Comparison of ENCODE assay signal across 24 cellular contexts in genomic region chr10:22993314-22993713, GRCh38.
DNase-seq lines count a peak whose midpoint lies in the region; ATAC-seq, FAIRE-seq and TF ChIP-seq lines count a peak whose summit lies in the region.
"Had no signal": no experiment of that assay in that cellular context is flagged by ENCODE, and none has a peak within 500 bp of the region (broad histone marks: within the 10 kb centered on the region; RNA-seq: fewer than 3 reads in every experiment).

No MANE protein-coding gene starts in this region.

- H4K8ac ChIP-seq in IMR-90 (ENCODE audit: low read depth in 2 of 2, low read length in 2 of 2): no peak overlapping the region

- no peak overlapping the region for H2AK9ac ChIP-seq in IMR-90 (replicated peaks; ENCODE audit: low read depth, low read length, poor library complexity)

- H2BK5ac ChIP-seq in IMR-90 (ENCODE audit: low read depth, low read length, poor library complexity, severe bottlenecking): no peak overlapping the region

- no peak overlapping the region for H3K9ac ChIP-seq in IMR-90 (ENCODE audit: low read depth, low read length)
- no peak overlapping the region for H3K9ac ChIP-seq in K562 (ENCODE audit: insufficient read depth in 1 of 2, low read depth in 2 of 2, low read length in 2 of 2)
- H3K9ac ChIP-seq: BLaER1 had no signal

- no peak overlapping the region for H2BK15ac ChIP-seq in IMR-90 (ENCODE audit: low read depth, low read length)

- BruUV-seq in IMR-90 (replicated peaks; lab: Mats Ljungman, UMichigan) (no TSS peak), K562 (replicated peaks; lab: Mats Ljungman, UMichigan) (no TSS peak)

- dilution Hi-C loops in IMR-90 (cut with HindIII; ENCODE audit: low sequenced_read_pairs, unreplicated experiment): no loop called here

- H2AFZ ChIP-seq in IMR-90 (replicated peaks; ENCODE audit: low read length, poor library complexity): no peak overlapping the region
- no peak overlapping the region for H2AFZ ChIP-seq in K562 (ENCODE audit: low read depth, low read length)

- in situ Hi-C loops in IMR-90 (cut with MboI; ENCODE audit: low sequenced_read_pairs) (loop anchor here (5.0 to 25.0 kb wide), 2 partner anchors 986 to 1506 kb away; no protein-coding TSS in a partner anchor), K562 (cut with MboI) (loop anchor here (5.0 kb wide), 1 partner anchor 69 kb away; no protein-coding TSS in a partner anchor)

- H3K27ac ChIP-seq in A549 (no peak overlapping the region), IMR-90 (ENCODE audit: insufficient read depth, low read length) (no peak overlapping the region), K562 (ENCODE audit: extremely low read depth, low read depth, low read length) (no peak overlapping the region), caudate nucleus (ENCODE audit: low read depth, low read length) (no peak overlapping the region)
- H3K27ac ChIP-seq: 22Rv1, BLaER1 had no signal

- H3K4me2 ChIP-seq in A549: no peak overlapping the region
- no peak overlapping the region for H3K4me2 ChIP-seq in IMR-90 (ENCODE audit: low read depth, low read length)
- no peak overlapping the region for H3K4me2 ChIP-seq in K562 (ENCODE audit: insufficient read depth, low read length)
- H3K4me2 ChIP-seq: BLaER1 had no signal

- no peaks in the 10 kb centered on the region; the same call in 2 of the 3 replicates for H3K4me1 ChIP-seq in A549
- H3K4me1 ChIP-seq in IMR-90 (ENCODE audit: control insufficient read depth, insufficient read depth, low read length): no peaks in the 10 kb centered on the region
- peaks cover 0 to 3% of the 10 kb centered on the region in 2 experiments; a peak in 1 of 5 replicates for H3K4me1 ChIP-seq in K562 (replicated peaks in 1 of 2; ENCODE audit: control insufficient read depth in 2 of 2, insufficient read depth in 2 of 2, low read length in 2 of 2)

- H3K27me3 ChIP-seq in IMR-90 (ENCODE audit: control insufficient read depth, insufficient read depth, low read length) (peaks cover 26% of the 10 kb centered on the region), K562 (ENCODE audit: control insufficient read depth in 2 of 2, insufficient read depth in 2 of 2, low read length in 2 of 2) (no peaks in the 10 kb centered on the region)
- H3K27me3 ChIP-seq: BE2C, BLaER1 had no signal

- CTCF ChIA-PET in A549 (lab: Yijun Ruan, JAX): interaction anchor here (1.2 kb wide), 1 partner anchor 982 kb away, joined by 4 read pairs; no protein-coding TSS in a partner anchor
- CTCF ChIA-PET in IMR-90 (lab: Yijun Ruan, JAX): no interaction called here
- CTCF ChIA-PET in K562 (lab: Yijun Ruan, JAX; ENCODE audit: low intra/inter-chr PET ratio): no interaction called here

- no peak overlapping the region for H2BK120ac ChIP-seq in IMR-90 (ENCODE audit: low read depth, low read length)

- no peak overlapping the region for H3K4ac ChIP-seq in IMR-90 (ENCODE audit: low read depth, low read length)

- H3K36me3 ChIP-seq in IMR-90 (ENCODE audit: control insufficient read depth, insufficient read depth, low read length) (no peaks in the 10 kb centered on the region), K562 (ENCODE audit: control insufficient read depth, insufficient read depth, low read length) (no peaks in the 10 kb centered on the region)
- H3K36me3 ChIP-seq: BE2C, BLaER1 had no signal

- TF ChIP-seq CTCF in A549 (IDR thresholded peaks at IDR 0.05) (no peak), IMR-90 (conservative IDR thresholded peaks at IDR 0.05; ENCODE audit: low read depth, low read length) (no peak), K562 (IDR thresholded peaks at IDR 0.05 in 2 of 3, conservative IDR thresholded peaks at IDR 0.05 in 1 of 3; ENCODE audit: insufficient read depth in 2 of 3, low read depth in 1 of 3, low read length in 3 of 3) (no peak)

- H3K79me2 ChIP-seq in K562 (ENCODE audit: control insufficient read depth, insufficient read depth, low read length): no peaks in the 10 kb centered on the region

- H3K56ac ChIP-seq in IMR-90 (ENCODE audit: extremely low read depth, insufficient read depth, low read length): no peak overlapping the region

- no peak overlapping the region for H3K4me3 ChIP-seq in A549
- no peak overlapping the region for H3K4me3 ChIP-seq in IMR-90 (ENCODE audit: insufficient read depth, low read depth, low read length)
- no peak overlapping the region for H3K4me3 ChIP-seq in K562
- H3K4me3 ChIP-seq: BLaER1, GM12878 had no signal

- H3K9me3 ChIP-seq in A549: no peaks in the 10 kb centered on the region
- H3K9me3 ChIP-seq in IMR-90 (ENCODE audit: control insufficient read depth, insufficient read depth, low read length): no peaks in the 10 kb centered on the region
- H3K9me3 ChIP-seq in K562 (replicated peaks; ENCODE audit: control insufficient read depth, insufficient read depth, low read depth, low read length): no peaks in the 10 kb centered on the region
- H3K9me3 ChIP-seq: BE2C, BLaER1 had no signal

- intact Hi-C loops in IMR-90 (cut with micrococcal nuclease) (no loop called here), K562 (cut with micrococcal nuclease) (no loop called here)

- FAIRE-seq in A549 (lab: Jason Lieb, UNC) (no peak), K562 (lab: Jason Lieb, UNC) (no peak)
- FAIRE-seq: GM12878, GM12892, GM18507 had no signal

- H3K9me1 ChIP-seq in IMR-90 (ENCODE audit: insufficient read depth, low read length): no peaks in the 10 kb centered on the region
- no peaks in the 10 kb centered on the region for H3K9me1 ChIP-seq in K562 (ENCODE audit: control insufficient read depth, insufficient read depth, low read length)

- H4K20me1 ChIP-seq in IMR-90 (ENCODE audit: insufficient read depth, low read length) (no peaks in the 10 kb centered on the region; the same call in 1 of the 2 replicates), K562 (replicated peaks; ENCODE audit: control insufficient read depth, insufficient read depth, low read length) (no peaks in the 10 kb centered on the region)
- H4K20me1 ChIP-seq: BLaER1 had no signal

- no peaks in the 10 kb centered on the region for H3K79me1 ChIP-seq in IMR-90 (ENCODE audit: low read depth in 1 of 2, low read length in 2 of 2)

- TF ChIP-seq POLR2A in A549 (IDR thresholded peaks at IDR 0.05; ENCODE audit: low read length) (no peak), IMR-90 (IDR thresholded peaks at IDR 0.05; ENCODE audit: low read depth, low read length) (no peak), K562 (conservative IDR thresholded peaks at IDR 0.05) (no peak)

- H2BK20ac ChIP-seq in IMR-90 (ENCODE audit: low read depth, low read length): no peak overlapping the region

- POLR2A ChIA-PET in A549 (lab: Yijun Ruan, JAX) (no interaction called here), IMR-90 (lab: Charles Lee; ENCODE audit: unreplicated experiment) (no interaction called here), K562 (lab: Yijun Ruan, JAX) (interaction anchor here (0.7 to 0.9 kb wide), 2 partner anchors 24 to 596 kb away, joined by 3 read pairs; no protein-coding TSS in a partner anchor)

- no peak overlapping the region for H2AK5ac ChIP-seq in IMR-90 (ENCODE audit: low read depth, low read length)

- H3K23ac ChIP-seq in IMR-90 (ENCODE audit: low read depth, low read length): no peak overlapping the region

- no peak overlapping the region for H4K5ac ChIP-seq in IMR-90 (ENCODE audit: low read depth, low read length)

- peak; percentile 20 for DNase-seq in DMS 273 (lab: John Stamatoyannopoulos, UW; ENCODE audit: unreplicated experiment)
- DNase-seq in DMS 273 treated with DMSO at 0.1 percent for 48 hours (lab: John Stamatoyannopoulos, UW): no peak
- no peak for DNase-seq in A549 (ENCODE audit: low read depth in 1 of 2, low spot score in 1 of 2)
- DNase-seq in IMR-90: no peak
- no peak for DNase-seq in K562 (ENCODE audit: extremely low read depth in 1 of 4, low spot score in 3 of 4)
- DNase-seq in caudate nucleus (lab: John Stamatoyannopoulos, UW): no peak
- no peak for DNase-seq in NCI-H2029 (lab: John Stamatoyannopoulos, UW)
- DNase-seq: ACHN; BE2C; CD4-positive, alpha-beta memory T cell; CD4-positive, CD25-positive, alpha-beta regulatory T cell; CD8-positive, alpha-beta memory T cell; COR-L47; DMS153; DMS79; DND-41; EL; GDM1 had no signal

- WGBS in A549 (ENCODE audit: missing lambda C conversion rate): 43% methylated on average over 5 of the region's 5 CpGs
- no CpG with 5 or more reads among the region's 5 CpGs for WGBS in IMR-90 (ENCODE audit: extremely low coverage in 2 of 2, insufficient read length in 1 of 2), 2 experiments
- WGBS in K562 (ENCODE audit: insufficient coverage, low coverage, missing lambda C conversion rate): 36% methylated on average over 5 of the region's 5 CpGs

- TF ChIP-seq EP300 in A549 (IDR thresholded peaks at IDR 0.05) (no peak), K562 (IDR thresholded peaks at IDR 0.05; ENCODE audit: low read length) (no peak)

- TF ChIP-seq RAD21 in A549 (conservative IDR thresholded peaks at IDR 0.05 in 1 of 2, IDR thresholded peaks at IDR 0.05 in 1 of 2): no peak
- no peak for TF ChIP-seq RAD21 in IMR-90 (IDR thresholded peaks at IDR 0.05; ENCODE audit: low read length)
- no peak for TF ChIP-seq RAD21 in K562 (CRISPR knock-in tag; conservative IDR thresholded peaks at IDR 0.05 in 1 of 2, IDR thresholded peaks at IDR 0.05 in 1 of 2)

- no peak overlapping the region for H4K91ac ChIP-seq in IMR-90 (ENCODE audit: insufficient read depth, low read depth, low read length)

- ATAC-seq in A549: no peak
- ATAC-seq in IMR-90 (ENCODE audit: low read depth): no peak
- ATAC-seq in K562: no peak
- ATAC-seq in HG03342 (IDR thresholded peaks at IDR 0.05; ENCODE audit: unreplicated experiment): no peak
- ATAC-seq: GM12878 had no signal

- H3K18ac ChIP-seq in IMR-90 (ENCODE audit: low read depth, low read length): no peak overlapping the region

- no peak overlapping the region for H3K14ac ChIP-seq in IMR-90 (replicated peaks; ENCODE audit: low read depth, low read length)

TF ChIP-seq in A549, 52 proteins besides CTCF, POLR2A, EP300 and RAD21:
- TF ChIP-seq MAFK (IDR thresholded peaks at IDR 0.05; ENCODE audit: partially characterized antibody): peak; percentile 72
- no peak for TF ChIP-seq CHD4 (IDR thresholded peaks at IDR 0.05; ENCODE audit: borderline replicate concordance)

TF ChIP-seq in IMR-90, 13 proteins besides CTCF, POLR2A, EP300 and RAD21 (continues in another document):
- TF ChIP-seq CEBPB (IDR thresholded peaks at IDR 0.05; ENCODE audit: low read depth, low read length): no peak
- TF ChIP-seq SMC3 (IDR thresholded peaks at IDR 0.05; ENCODE audit: low read depth, low read length): no peak
- peak; percentile 78 for TF ChIP-seq MAFK (IDR thresholded peaks at IDR 0.05; ENCODE audit: low read depth, low read length)
- TF ChIP-seq CHD1 (IDR thresholded peaks at IDR 0.05; ENCODE audit: low read depth, low read length): no peak
- no peak for TF ChIP-seq NFE2L2 (IDR thresholded peaks at IDR 0.05; ENCODE audit: low read depth, low read length)

TF ChIP-seq in K562, 482 proteins besides CTCF, POLR2A, EP300 and RAD21 (continues in another document):
- TF ChIP-seq ARID2 (IDR thresholded peaks at IDR 0.05) (no peak), KAT2B (IDR thresholded peaks at IDR 0.05; ENCODE audit: low read depth, low read length) (no peak)
